In the genomic region with DNA sequence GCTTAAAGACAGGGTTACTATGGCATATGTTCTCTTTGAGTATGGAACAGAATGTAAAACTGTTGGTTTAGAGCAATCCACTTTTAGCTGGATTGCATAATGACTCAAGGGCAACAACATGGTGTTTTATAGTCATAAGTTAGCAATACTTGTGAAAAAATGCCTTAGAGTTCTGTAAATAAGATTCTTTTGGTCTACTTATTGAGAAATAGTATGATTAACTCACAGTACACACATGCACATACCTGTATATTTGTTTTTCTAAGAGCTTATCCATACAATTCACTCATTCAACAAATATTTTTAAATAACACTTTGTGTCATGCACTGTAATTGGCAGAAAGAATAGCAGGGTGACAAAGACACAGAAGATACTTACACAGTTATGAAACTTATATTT, we compare ENCODE assay signal across 20 cellular contexts.
DNase-seq lines count a peak whose midpoint lies in the region; ATAC-seq lines count a peak whose summit lies in the region.
"Had no signal": no experiment of that assay in that cellular context is flagged by ENCODE, and none has a peak within 500 bp of the region (broad histone marks: within the 10 kb centered on the region; RNA-seq: fewer than 3 reads in every experiment).

No MANE protein-coding gene starts in this region.

- no peak for ATAC-seq in GM21737 (IDR thresholded peaks at IDR 0.05; ENCODE audit: unreplicated experiment)
- ATAC-seq: activated T-cell treated with anti-CD3 and anti-CD28 coated beads, Interleukin-2, amount 50 U/mL, for 72 hours; psoas muscle had no signal

- peaks cover 4% of the 10 kb centered on the region for H3K4me1 ChIP-seq in adipocyte (ENCODE audit: control insufficient read depth, insufficient read depth, low read length)
- H3K4me1 ChIP-seq: psoas muscle, upper lobe of left lung had no signal

- H3K4me3 ChIP-seq in adipocyte (ENCODE audit: low read length): no peak overlapping the region
- H3K4me3 ChIP-seq: psoas muscle, skin epidermis, upper lobe of left lung had no signal

- H3K9me3 ChIP-seq in adipocyte (ENCODE audit: control insufficient read depth, low read length): peaks cover 7% of the 10 kb centered on the region
- H3K9me3 ChIP-seq: psoas muscle, upper lobe of left lung had no signal

- no peaks in the 10 kb centered on the region for H3K27me3 ChIP-seq in adipocyte (replicated peaks; ENCODE audit: control insufficient read depth, insufficient read depth, low read length)
- H3K27me3 ChIP-seq: upper lobe of left lung had no signal

- peak; percentile 24 for DNase-seq in DMS53 (lab: John Stamatoyannopoulos, UW)
- no peak for DNase-seq in DMS53 treated with DMSO at 0.1 percent for 48 hours (lab: John Stamatoyannopoulos, UW; ENCODE audit: unreplicated experiment)
- peak; percentile 79 for DNase-seq in adipocyte (ENCODE audit: low read depth)
- peak; percentile 59 for DNase-seq in fibroblast of gingiva (ENCODE audit: low read depth)
- peak; percentile 86 for DNase-seq in renal cortical epithelial cell (ENCODE audit: low read depth)
- no peak for DNase-seq in kidney glomerular epithelial cell (lab: John Stamatoyannopoulos, UW)
- DNase-seq in activated CD8-positive, alpha-beta memory T cell treated with anti-CD3 and anti-CD28 coated beads, Interleukin-2, amount 50 U/mL, for 48 hours: no peak
- DNase-seq: activated CD4-positive, alpha-beta T cell treated with anti-CD3 and anti-CD28 coated beads, Interleukin-2, amount 10 ng/mL, durations not matched to agents 7 days and 5 days; activated naive CD4-positive, alpha-beta T cell treated with anti-CD3 and anti-CD28 coated beads for 36 hours; activated T-cell treated with anti-CD3 and anti-CD28 coated beads, Interleukin-2, amount 50 U/mL, for 72 hours; COR-L47; DMS79 treated with DMSO at 0.1 percent for 48 hours; KBM-7; NCI-H1048; NCI-H187 treated with DMSO at 0.1 percent for 48 hours; NCI-H69; psoas muscle; upper lobe of left lung had no signal

- H3K9ac ChIP-seq in adipocyte (ENCODE audit: low read length): no peak overlapping the region

- H3K36me3 ChIP-seq in adipocyte (ENCODE audit: control insufficient read depth, insufficient read depth, low read length, severe bottlenecking): no peaks in the 10 kb centered on the region
- H3K36me3 ChIP-seq: upper lobe of left lung had no signal

Comparison
In these comparisons a context has a peak if more than half of its experiments do, and no peak if none do; other contexts are left out.
1. DNase-seq: peak in DMS53 (single experiment), adipocyte (single experiment), fibroblast of gingiva (single experiment) and renal cortical epithelial cell (single experiment); none in DMS53 treated with DMSO at 0.1 percent for 48 hours (single experiment), kidney glomerular epithelial cell (single experiment) and activated CD8-positive, alpha-beta memory T cell treated with anti-CD3 and anti-CD28 coated beads, Interleukin-2, amount 50 U/mL, for 48 hours (single experiment).